ENCODE assay signal across 12 cellular contexts in the genomic region with DNA sequence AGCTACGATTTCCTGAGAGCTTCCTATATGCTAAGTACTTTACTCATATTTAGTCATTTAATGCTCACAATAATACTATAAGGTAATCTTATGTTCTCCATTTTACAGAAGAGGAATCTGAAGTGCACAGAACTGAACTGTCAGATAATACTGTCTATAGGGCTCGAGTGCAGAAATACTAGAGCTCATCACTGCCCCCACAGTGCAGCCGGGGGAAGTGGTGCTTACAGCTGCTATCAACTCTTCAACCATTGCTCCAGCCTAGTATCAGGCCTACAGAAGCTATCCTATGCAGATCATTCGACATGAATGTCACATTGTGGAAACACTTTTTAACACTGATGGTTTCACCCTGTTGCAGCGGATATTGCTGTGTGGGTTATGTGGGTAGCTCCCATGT.
DNase-seq lines count a peak whose midpoint lies in the region; ATAC-seq and TF ChIP-seq lines count a peak whose summit lies in the region.
"Had no signal": no experiment of that assay in that cellular context is flagged by ENCODE, and none has a peak within 500 bp of the region (broad histone marks: within the 10 kb centered on the region; RNA-seq: fewer than 3 reads in every experiment).

No MANE protein-coding gene starts in this region.

- no peaks in the 10 kb centered on the region; the same call in 1 of the 2 replicates for H3K27me3 ChIP-seq in BJ (ENCODE audit: control insufficient read depth, insufficient read depth, low read length)

- CTCF ChIA-PET in BJ (lab: Yijun Ruan, JAX) = interaction anchor here (0.7 to 6.0 kb wide), 6 partner anchors 11 to 778 kb away, joined by 3 to 42 read pairs (median 3); no protein-coding TSS in a partner anchor
- CTCF ChIA-PET in activated naive CD4-positive, alpha-beta T cell treated with anti-CD3 and anti-CD28 coated beads for 36 hours (lab: Charles Lee) = interaction anchor here (0.9 to 1.7 kb wide), 2 partner anchors 11 to 15 kb away, joined by 3 to 4 read pairs; no protein-coding TSS in a partner anchor

- H3K4me3 Mint-ChIP-seq in activated naive CD4-positive, alpha-beta T cell treated with anti-CD3 and anti-CD28 coated beads for 36 hours = no peak overlapping the region
- H3K4me3 Mint-ChIP-seq: IgD-negative memory B cell had no signal

- no peak overlapping the region for H3K4me3 ChIP-seq in BJ (ENCODE audit: low read depth, low read length)

- intact Hi-C loops in activated naive CD4-positive, alpha-beta T cell treated with anti-CD3 and anti-CD28 coated beads for 36 hours (cut with micrococcal nuclease) = no loop called here

- DNase-seq in BJ (ENCODE audit: low read depth) (no peak), RKO (ENCODE audit: low spot score) (peak; percentile 19), iPS-NIHi11 (ENCODE audit: low spot score) (peak; percentile 50), LoVo (ENCODE audit: low spot score) (no peak), islet precursor cell (no peak)
- no peak for DNase-seq in activated CD4-positive, alpha-beta T cell treated with anti-CD3 and anti-CD28 coated beads for 4 hours
- DNase-seq in activated naive CD4-positive, alpha-beta T cell treated with anti-CD3 and anti-CD28 coated beads for 36 hours = no peak
- DNase-seq: cerebellar nuclear complex, GOT3, retina had no signal

- peaks cover 2% of the 10 kb centered on the region for H3K9me3 Mint-ChIP-seq in activated naive CD4-positive, alpha-beta T cell treated with anti-CD3 and anti-CD28 coated beads for 36 hours

- H3K4me1 Mint-ChIP-seq in activated naive CD4-positive, alpha-beta T cell treated with anti-CD3 and anti-CD28 coated beads for 36 hours (ENCODE audit: low read depth) = no peaks in the 10 kb centered on the region
- H3K4me1 Mint-ChIP-seq: IgD-negative memory B cell had no signal

- H3K36me3 ChIP-seq in BJ (ENCODE audit: control insufficient read depth, insufficient read depth, low read length) = no peaks in the 10 kb centered on the region

- peak; percentile 73 for ATAC-seq in GM19395 (IDR thresholded peaks at IDR 0.05; ENCODE audit: unreplicated experiment)

- H3K36me3 Mint-ChIP-seq in activated naive CD4-positive, alpha-beta T cell treated with anti-CD3 and anti-CD28 coated beads for 36 hours (ENCODE audit: low read depth) = no peaks in the 10 kb centered on the region
- H3K36me3 Mint-ChIP-seq: IgD-negative memory B cell had no signal

- POLR2A ChIA-PET in BJ (lab: Charles Lee) = interaction anchor here (0.6 kb wide), 1 partner anchor 79 kb away, joined by 4 read pairs; no protein-coding TSS in a partner anchor

- peak; percentile 43 for TF ChIP-seq CTCF in BJ (IDR thresholded peaks at IDR 0.05; ENCODE audit: insufficient read depth, low read depth, low read length)

- H3K27ac Mint-ChIP-seq in activated naive CD4-positive, alpha-beta T cell treated with anti-CD3 and anti-CD28 coated beads for 36 hours = no peak overlapping the region
- H3K27ac Mint-ChIP-seq: IgD-negative memory B cell had no signal

- H3K27me3 Mint-ChIP-seq in activated naive CD4-positive, alpha-beta T cell treated with anti-CD3 and anti-CD28 coated beads for 36 hours (ENCODE audit: low read depth) = peaks cover 2% of the 10 kb centered on the region
- H3K27me3 Mint-ChIP-seq: IgD-negative memory B cell had no signal

Comparison
In these comparisons a context has a peak if more than half of its experiments do, and no peak if none do; other contexts are left out.
1. DNase-seq: peak in RKO (single experiment) and iPS-NIHi11 (single experiment); none in BJ (single experiment), LoVo (single experiment), activated CD4-positive, alpha-beta T cell treated with anti-CD3 and anti-CD28 coated beads for 4 hours (0 of 2), islet precursor cell (single experiment) and activated naive CD4-positive, alpha-beta T cell treated with anti-CD3 and anti-CD28 coated beads for 36 hours (single experiment).